ENCODE assay signal across 2 cellular contexts in the genomic region with DNA sequence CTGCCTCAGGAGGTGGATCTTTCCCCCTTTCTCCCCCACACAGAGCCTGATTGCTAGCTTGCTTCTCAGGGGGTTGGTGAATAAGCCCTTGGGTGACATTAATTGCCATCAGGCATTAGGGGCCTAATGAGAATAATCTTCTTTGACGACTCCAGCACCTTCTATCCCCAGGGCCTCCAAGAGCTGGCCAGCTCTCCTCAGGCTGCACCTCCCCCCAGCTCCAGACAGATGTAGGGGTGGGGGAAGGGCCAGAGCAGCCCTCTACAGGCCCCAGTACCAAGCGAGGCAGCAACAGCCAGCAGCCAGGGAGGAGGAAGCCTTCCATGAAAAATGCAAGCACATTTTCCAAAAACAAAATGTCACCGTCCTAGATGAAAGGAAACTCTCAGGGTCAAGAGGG.
TF ChIP-seq lines count a peak whose summit lies in the region.

No MANE protein-coding gene starts in this region.

TF ChIP-seq in IMR-90, 13 proteins besides CTCF, POLR2A, EP300 and RAD21:
- no peak for TF ChIP-seq RCOR1 (IDR thresholded peaks at IDR 0.05; ENCODE audit: insufficient replicate concordance, low read length)
- TF ChIP-seq SMC3 (IDR thresholded peaks at IDR 0.05; ENCODE audit: low read depth, low read length) = no peak
- no peak for TF ChIP-seq NFE2L2 (IDR thresholded peaks at IDR 0.05; ENCODE audit: low read depth, low read length)
- TF ChIP-seq CHD1 (IDR thresholded peaks at IDR 0.05; ENCODE audit: low read depth, low read length) = no peak
- no peak for TF ChIP-seq FOS (IDR thresholded peaks at IDR 0.05; ENCODE audit: low read depth, low read length)

TF ChIP-seq in H1, 55 proteins besides CTCF, POLR2A, EP300 and RAD21:
- no peak for TF ChIP-seq CBX5 (IDR thresholded peaks at IDR 0.05; ENCODE audit: low read depth, low read length)
- TF ChIP-seq SAP30 (IDR thresholded peaks at IDR 0.05; ENCODE audit: insufficient read depth, insufficient replicate concordance, low read length) = no peak
- peak; percentile 78 for TF ChIP-seq CTBP2 (IDR thresholded peaks at IDR 0.05; ENCODE audit: borderline replicate concordance, insufficient read depth, insufficient read length, low read length)
- 0 out of 2 replicates have a peak, but pooled peaks have one; percentile 16 for TF ChIP-seq TCF12 (IDR thresholded peaks at IDR 0.05; ENCODE audit: low read depth, low read length)
- no peak for TF ChIP-seq SRF (IDR thresholded peaks at IDR 0.05; ENCODE audit: low read depth, low read length)
- no peak for TF ChIP-seq CHD1 (IDR thresholded peaks at IDR 0.05; ENCODE audit: low read depth, low read length)
- no peak for TF ChIP-seq CHD2 (IDR thresholded peaks at IDR 0.05; ENCODE audit: low read length)
- no peak for TF ChIP-seq CBX8 (IDR thresholded peaks at IDR 0.05; ENCODE audit: borderline replicate concordance, low read depth, low read length)
- TF ChIP-seq TAF7 (optimal IDR thresholded peaks at IDR 0.05; ENCODE audit: borderline replicate concordance, low read depth, low read length) = no peak
